ENCODE assay signal across 1 cellular context in the genomic region with DNA sequence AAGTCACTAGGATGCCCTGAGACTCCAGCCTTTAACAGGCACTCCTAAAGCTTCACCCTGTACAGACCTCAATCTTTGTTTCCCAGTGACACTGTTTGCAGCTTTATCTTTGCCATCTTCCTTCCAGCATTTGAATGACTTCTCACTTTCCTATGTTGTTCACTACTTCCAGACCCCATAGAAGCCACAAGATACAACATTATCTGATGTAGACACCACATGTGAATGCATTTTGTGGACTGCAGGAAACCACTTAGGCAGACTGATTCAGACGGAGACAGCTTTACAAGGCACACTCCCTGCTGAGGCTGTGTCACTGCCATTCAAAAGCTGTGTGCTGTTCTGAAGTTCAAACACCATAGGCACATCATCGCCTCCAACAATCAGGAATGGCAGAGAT.
TF ChIP-seq lines count a peak whose summit lies in the region.

No MANE protein-coding gene starts in this region.

TF ChIP-seq in GM23338, 12 proteins besides CTCF, POLR2A, EP300 and RAD21 (continued from another document):
- TF ChIP-seq, protein P1, sequence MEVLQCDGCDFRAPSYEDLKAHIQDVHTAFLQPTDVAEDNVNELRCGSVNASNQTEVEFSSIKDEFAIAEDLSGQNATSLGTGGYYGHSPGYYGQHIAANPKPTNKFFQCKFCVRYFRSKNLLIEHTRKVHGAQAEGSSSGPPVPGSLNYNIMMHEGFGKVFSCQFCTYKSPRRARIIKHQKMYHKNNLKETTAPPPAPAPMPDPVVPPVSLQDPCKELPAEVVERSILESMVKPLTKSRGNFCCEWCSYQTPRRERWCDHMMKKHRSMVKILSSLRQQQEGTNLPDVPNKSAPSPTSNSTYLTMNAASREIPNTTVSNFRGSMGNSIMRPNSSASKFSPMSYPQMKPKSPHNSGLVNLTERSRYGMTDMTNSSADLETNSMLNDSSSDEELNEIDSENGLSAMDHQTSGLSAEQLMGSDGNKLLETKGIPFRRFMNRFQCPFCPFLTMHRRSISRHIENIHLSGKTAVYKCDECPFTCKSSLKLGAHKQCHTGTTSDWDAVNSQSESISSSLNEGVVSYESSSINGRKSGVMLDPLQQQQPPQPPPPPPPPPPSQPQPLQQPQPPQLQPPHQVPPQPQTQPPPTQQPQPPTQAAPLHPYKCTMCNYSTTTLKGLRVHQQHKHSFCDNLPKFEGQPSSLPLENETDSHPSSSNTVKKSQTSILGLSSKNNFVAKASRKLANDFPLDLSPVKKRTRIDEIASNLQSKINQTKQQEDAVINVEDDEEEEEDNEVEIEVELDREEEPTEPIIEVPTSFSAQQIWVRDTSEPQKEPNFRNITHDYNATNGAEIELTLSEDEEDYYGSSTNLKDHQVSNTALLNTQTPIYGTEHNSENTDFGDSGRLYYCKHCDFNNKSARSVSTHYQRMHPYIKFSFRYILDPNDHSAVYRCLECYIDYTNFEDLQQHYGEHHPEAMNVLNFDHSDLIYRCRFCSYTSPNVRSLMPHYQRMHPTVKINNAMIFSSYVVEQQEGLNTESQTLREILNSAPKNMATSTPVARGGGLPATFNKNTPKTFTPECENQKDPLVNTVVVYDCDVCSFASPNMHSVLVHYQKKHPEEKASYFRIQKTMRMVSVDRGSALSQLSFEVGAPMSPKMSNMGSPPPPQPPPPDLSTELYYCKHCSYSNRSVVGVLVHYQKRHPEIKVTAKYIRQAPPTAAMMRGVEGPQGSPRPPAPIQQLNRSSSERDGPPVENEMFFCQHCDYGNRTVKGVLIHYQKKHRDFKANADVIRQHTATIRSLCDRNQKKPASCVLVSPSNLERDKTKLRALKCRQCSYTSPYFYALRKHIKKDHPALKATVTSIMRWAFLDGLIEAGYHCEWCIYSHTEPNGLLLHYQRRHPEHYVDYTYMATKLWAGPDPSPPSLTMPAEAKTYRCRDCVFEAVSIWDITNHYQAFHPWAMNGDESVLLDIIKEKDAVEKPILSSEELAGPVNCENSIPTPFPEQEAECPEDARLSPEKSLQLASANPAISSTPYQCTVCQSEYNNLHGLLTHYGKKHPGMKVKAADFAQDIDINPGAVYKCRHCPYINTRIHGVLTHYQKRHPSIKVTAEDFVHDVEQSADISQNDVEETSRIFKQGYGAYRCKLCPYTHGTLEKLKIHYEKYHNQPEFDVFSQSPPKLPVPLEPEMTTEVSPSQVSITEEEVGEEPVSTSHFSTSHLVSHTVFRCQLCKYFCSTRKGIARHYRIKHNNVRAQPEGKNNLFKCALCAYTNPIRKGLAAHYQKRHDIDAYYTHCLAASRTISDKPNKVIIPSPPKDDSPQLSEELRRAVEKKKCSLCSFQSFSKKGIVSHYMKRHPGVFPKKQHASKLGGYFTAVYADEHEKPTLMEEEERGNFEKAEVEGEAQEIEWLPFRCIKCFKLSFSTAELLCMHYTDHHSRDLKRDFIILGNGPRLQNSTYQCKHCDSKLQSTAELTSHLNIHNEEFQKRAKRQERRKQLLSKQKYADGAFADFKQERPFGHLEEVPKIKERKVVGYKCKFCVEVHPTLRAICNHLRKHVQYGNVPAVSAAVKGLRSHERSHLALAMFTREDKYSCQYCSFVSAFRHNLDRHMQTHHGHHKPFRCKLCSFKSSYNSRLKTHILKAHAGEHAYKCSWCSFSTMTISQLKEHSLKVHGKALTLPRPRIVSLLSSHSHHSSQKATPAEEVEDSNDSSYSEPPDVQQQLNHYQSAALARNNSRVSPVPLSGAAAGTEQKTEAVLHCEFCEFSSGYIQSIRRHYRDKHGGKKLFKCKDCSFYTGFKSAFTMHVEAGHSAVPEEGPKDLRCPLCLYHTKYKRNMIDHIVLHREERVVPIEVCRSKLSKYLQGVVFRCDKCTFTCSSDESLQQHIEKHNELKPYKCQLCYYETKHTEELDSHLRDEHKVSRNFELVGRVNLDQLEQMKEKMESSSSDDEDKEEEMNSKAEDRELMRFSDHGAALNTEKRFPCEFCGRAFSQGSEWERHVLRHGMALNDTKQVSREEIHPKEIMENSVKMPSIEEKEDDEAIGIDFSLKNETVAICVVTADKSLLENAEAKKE (CRISPR knock-in tag; IDR thresholded peaks at IDR 0.05): no peak
- TF ChIP-seq CREB1 (CRISPR knock-in tag; IDR thresholded peaks at IDR 0.05; ENCODE audit: low read depth) (no peak), EZH2 (IDR thresholded peaks at IDR 0.05; ENCODE audit: low read depth, unreplicated experiment) (no peak), JUNB (IDR thresholded peaks at IDR 0.05; ENCODE audit: unreplicated experiment) (no peak), EZH2phosphoT487 (IDR thresholded peaks at IDR 0.05; ENCODE audit: unreplicated experiment) (no peak)
- TF ChIP-seq, protein P2, sequence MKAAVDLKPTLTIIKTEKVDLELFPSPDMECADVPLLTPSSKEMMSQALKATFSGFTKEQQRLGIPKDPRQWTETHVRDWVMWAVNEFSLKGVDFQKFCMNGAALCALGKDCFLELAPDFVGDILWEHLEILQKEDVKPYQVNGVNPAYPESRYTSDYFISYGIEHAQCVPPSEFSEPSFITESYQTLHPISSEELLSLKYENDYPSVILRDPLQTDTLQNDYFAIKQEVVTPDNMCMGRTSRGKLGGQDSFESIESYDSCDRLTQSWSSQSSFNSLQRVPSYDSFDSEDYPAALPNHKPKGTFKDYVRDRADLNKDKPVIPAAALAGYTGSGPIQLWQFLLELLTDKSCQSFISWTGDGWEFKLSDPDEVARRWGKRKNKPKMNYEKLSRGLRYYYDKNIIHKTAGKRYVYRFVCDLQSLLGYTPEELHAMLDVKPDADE (IDR thresholded peaks at IDR 0.05): no peak
